ENCODE assay signal across 8 cellular contexts in the genomic region with DNA sequence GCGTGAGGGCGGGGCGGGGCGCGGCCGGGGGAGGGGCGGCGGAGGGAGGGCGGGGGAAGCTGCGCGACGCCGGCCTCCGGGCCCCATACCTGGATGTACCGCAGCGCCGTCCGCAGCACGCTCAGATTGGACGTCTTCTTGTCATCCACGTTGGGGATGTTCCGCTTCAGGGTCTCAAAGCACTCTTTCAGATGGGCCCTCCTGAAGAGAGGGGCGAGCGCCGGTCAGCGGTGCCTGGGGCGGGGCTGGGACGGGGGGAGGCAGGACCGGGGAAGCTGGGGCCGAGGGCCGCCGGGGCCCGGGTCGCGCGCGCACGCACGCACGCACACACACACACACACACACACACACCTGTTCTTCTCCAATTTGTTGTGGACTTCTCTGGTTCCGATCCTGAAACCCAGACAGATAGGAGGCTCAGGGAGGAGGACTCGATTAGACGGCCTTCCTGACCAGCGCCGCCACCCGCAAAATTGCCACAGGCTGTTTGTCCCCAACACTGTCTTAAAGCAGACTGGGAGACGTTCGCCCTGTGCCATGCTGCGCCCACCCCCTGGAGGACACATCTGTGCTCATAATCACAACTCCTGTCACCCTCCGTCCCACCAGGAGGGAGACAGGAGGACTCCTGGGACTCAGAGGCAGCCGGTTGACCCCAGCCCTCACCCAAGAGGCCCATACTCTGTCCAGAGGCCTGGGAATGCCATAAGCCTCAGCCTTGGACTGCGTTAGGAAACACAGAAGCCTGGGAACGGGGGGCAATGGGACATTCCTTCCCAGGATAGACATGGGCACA. TPM values are rescaled to one million over a fixed set of nuclear protein-coding genes. Genes with fewer than 3 reads are reported as not detected.
DNase-seq lines count a peak whose midpoint lies in the region; ATAC-seq and TF ChIP-seq lines count a peak whose summit lies in the region.

No MANE protein-coding gene starts in this region.

- intact Hi-C loops in A673 (cut with micrococcal nuclease; ENCODE audit: unreplicated experiment), result no loop called here
- intact Hi-C loops in IMR-90 (cut with micrococcal nuclease), result no loop called here

- peak overlapping the region; percentile 100 for H3K27ac ChIP-seq in A673 (ENCODE audit: low read depth, low read length, poor library complexity, severe bottlenecking)
- H3K27ac ChIP-seq in IMR-90 (ENCODE audit: insufficient read depth, low read length), result peak overlapping the region; percentile 90
- H3K27ac ChIP-seq in mucosa of rectum (ENCODE audit: low read depth in 2 of 2, low read length in 2 of 2), result peak overlapping the region; percentile 95 to 100

- peak overlapping the region; percentile 48 to 87; a peak in 2 of 4 replicates for H4K8ac ChIP-seq in IMR-90 (ENCODE audit: low read depth in 2 of 2, low read length in 2 of 2)

- H3K9me1 ChIP-seq in IMR-90 (ENCODE audit: insufficient read depth, low read length), result peaks cover 20% of the 10 kb centered on the region

- H3K4me3 ChIP-seq in A673 (ENCODE audit: low read depth, low read length, poor library complexity, severe bottlenecking) (peak overlapping the region; percentile 78), IMR-90 (ENCODE audit: insufficient read depth, low read depth, low read length) (peak overlapping the region; percentile 24; the same call in 1 of the 2 replicates), mucosa of rectum (ENCODE audit: low read length in 2 of 2) (peak overlapping the region; percentile 18 to 59)

- TF ChIP-seq CTCF in A673 (conservative IDR thresholded peaks at IDR 0.05; ENCODE audit: low read depth, low read length), result no peak
- no peak for TF ChIP-seq CTCF in IMR-90 (conservative IDR thresholded peaks at IDR 0.05; ENCODE audit: low read depth, low read length)

- peak overlapping the region; percentile 91 for H3K4me2 ChIP-seq in IMR-90 (ENCODE audit: low read depth, low read length)

- dilution Hi-C loops in IMR-90 (cut with HindIII; ENCODE audit: low sequenced_read_pairs, unreplicated experiment), result no loop called here

- H3K4ac ChIP-seq in IMR-90 (ENCODE audit: low read depth, low read length), result peak overlapping the region; percentile 86

- H2BK5ac ChIP-seq in IMR-90 (ENCODE audit: low read depth, low read length, poor library complexity, severe bottlenecking), result peak overlapping the region; percentile 81

- CTCF ChIA-PET in A673 (lab: Charles Lee) (interaction anchor here (1.4 kb wide), 1 partner anchor 12 kb away, joined by 7 read pairs; no protein-coding TSS in a partner anchor), IMR-90 (lab: Yijun Ruan, JAX) (interaction anchor here (1.9 kb wide), 1 partner anchor 22 kb away, joined by 6 read pairs; no protein-coding TSS in a partner anchor)

- peak overlapping the region; percentile 85 for H3K14ac ChIP-seq in IMR-90 (replicated peaks; ENCODE audit: low read depth, low read length)

- H3K9ac ChIP-seq in IMR-90 (ENCODE audit: low read depth, low read length) (peak overlapping the region; percentile 70), mucosa of rectum (ENCODE audit: low read depth in 1 of 2, low read length in 2 of 2) (peak overlapping the region; percentile 8 to 53)

- H2BK20ac ChIP-seq in IMR-90 (ENCODE audit: low read depth, low read length), result no peak overlapping the region; the same call in 1 of the 2 replicates

- 0 out of 2 replicates have a peak overlapping the region, but pooled peaks have one; percentile 49 for H3K23ac ChIP-seq in IMR-90 (ENCODE audit: low read depth, low read length)

- peaks cover 54% of the 10 kb centered on the region for H3K4me1 Mint-ChIP-seq in central memory CD8-positive, alpha-beta T cell

- peak overlapping the region; percentile 98 for H2AK5ac ChIP-seq in IMR-90 (ENCODE audit: low read depth, low read length)

- H3K27me3 Mint-ChIP-seq in central memory CD8-positive, alpha-beta T cell, result no peaks in the 10 kb centered on the region

- H3K9me3 ChIP-seq in A673 (ENCODE audit: low read depth, low read length, poor library complexity, severe bottlenecking) (no peaks in the 10 kb centered on the region), IMR-90 (ENCODE audit: control insufficient read depth, insufficient read depth, low read length) (no peaks in the 10 kb centered on the region), mucosa of rectum (ENCODE audit: control insufficient read depth in 2 of 2, low read length in 2 of 2) (no peaks in the 10 kb centered on the region)

- POLR2A ChIA-PET in A673 (lab: Charles Lee; ENCODE audit: low non-redundant PET) (no interaction called here), IMR-90 (lab: Charles Lee; ENCODE audit: unreplicated experiment) (interaction anchor here (0.5 to 0.7 kb wide), 3 partner anchors 9 to 180 kb away, joined by 3 to 15 read pairs (median 4); no protein-coding TSS in a partner anchor)

- H3K4me3 Mint-ChIP-seq in central memory CD8-positive, alpha-beta T cell, result peak overlapping the region; percentile 88

- H3K27ac Mint-ChIP-seq in central memory CD8-positive, alpha-beta T cell (ENCODE audit: low read depth), result peak overlapping the region; percentile 89

- no peak for TF ChIP-seq RAD21 in IMR-90 (IDR thresholded peaks at IDR 0.05; ENCODE audit: low read length)

- peak overlapping the region; percentile 89 for H2AFZ ChIP-seq in IMR-90 (replicated peaks; ENCODE audit: low read length, poor library complexity)

- no TSS peak for BruUV-seq in A673 (replicated peaks; lab: Mats Ljungman, UMichigan)
- BruUV-seq in IMR-90 (replicated peaks; lab: Mats Ljungman, UMichigan), result no TSS peak

- H3K36me3 Mint-ChIP-seq in central memory CD8-positive, alpha-beta T cell (ENCODE audit: insufficient read depth), result peaks cover 32% of the 10 kb centered on the region

- H3K36me3 ChIP-seq in A673 (ENCODE audit: insufficient read depth, low read length, poor library complexity, severe bottlenecking), result no peaks in the 10 kb centered on the region
- peaks cover 2% of the 10 kb centered on the region; the same call in 1 of the 2 replicates for H3K36me3 ChIP-seq in IMR-90 (ENCODE audit: control insufficient read depth, insufficient read depth, low read length)
- peaks cover 0 to 2% of the 10 kb centered on the region in 2 donors for H3K36me3 ChIP-seq in mucosa of rectum (ENCODE audit: control insufficient read depth in 2 of 2, insufficient read depth in 2 of 2, low read length in 2 of 2)

- no peak for DNase-seq in A673 (ENCODE audit: low spot score)
- no peak for DNase-seq in IMR-90
- no peak for DNase-seq in central memory CD8-positive, alpha-beta T cell (ENCODE audit: low spot score in 2 of 2)
- DNase-seq in inferior parietal cortex (ENCODE audit: extremely low spot score), result no peak
- no peak for DNase-seq in activated gamma-delta T cell (lab: John Stamatoyannopoulos, UW)
- DNase-seq in SK-N-DZ (ENCODE audit: low spot score), result no peak
- DNase-seq in glomerular visceral epithelial cell (ENCODE audit: extremely low spot score), result no peak

- peak overlapping the region; percentile 71 for H4K91ac ChIP-seq in IMR-90 (ENCODE audit: insufficient read depth, low read depth, low read length)

- H3K4me1 ChIP-seq in A673 (ENCODE audit: insufficient read depth, low read length, poor library complexity, severe bottlenecking) (peaks cover 61% of the 10 kb centered on the region), IMR-90 (ENCODE audit: control insufficient read depth, insufficient read depth, low read length) (peaks cover 42% of the 10 kb centered on the region), mucosa of rectum (ENCODE audit: control insufficient read depth in 2 of 2, insufficient read depth in 2 of 2, low read length in 2 of 2) (peaks cover 66 to 69% of the 10 kb centered on the region in 2 donors)

- no peak overlapping the region for H2BK15ac ChIP-seq in IMR-90 (ENCODE audit: low read depth, low read length)

- H3K79me1 ChIP-seq in IMR-90 (ENCODE audit: low read depth in 1 of 2, low read length in 2 of 2), result peaks cover 25 to 77% of the 10 kb centered on the region in 2 experiments

- peak overlapping the region; percentile 18; the same call in 1 of the 2 replicates for H4K5ac ChIP-seq in IMR-90 (ENCODE audit: low read depth, low read length)

- in situ Hi-C loops in IMR-90 (cut with MboI; ENCODE audit: low sequenced_read_pairs), result no loop called here

- no peak for ATAC-seq in IMR-90 (ENCODE audit: low read depth)
- ATAC-seq in central memory CD8-positive, alpha-beta T cell (replicated peaks; ENCODE audit: extremely low read depth, poor library complexity, severe bottlenecking), result no peak

- no peak overlapping the region for H3K56ac ChIP-seq in IMR-90 (ENCODE audit: extremely low read depth, insufficient read depth, low read length)

- no peaks in the 10 kb centered on the region for H3K9me3 Mint-ChIP-seq in central memory CD8-positive, alpha-beta T cell

- WGBS in IMR-90 (ENCODE audit: extremely low coverage in 2 of 2, insufficient read length in 1 of 2), 2 experiments, result 17% methylated on average over 13 of the region's 53 CpGs; no CpG with 5 or more reads in 1 of the 2 experiments

- H2AK9ac ChIP-seq in IMR-90 (replicated peaks; ENCODE audit: low read depth, low read length, poor library complexity), result peak overlapping the region; percentile 93

- peaks cover 43% of the 10 kb centered on the region for H4K20me1 ChIP-seq in IMR-90 (ENCODE audit: insufficient read depth, low read length)

- H2BK120ac ChIP-seq in IMR-90 (ENCODE audit: low read depth, low read length), result peak overlapping the region; percentile 72

- TF ChIP-seq POLR2A in IMR-90 (IDR thresholded peaks at IDR 0.05; ENCODE audit: low read depth, low read length), result peak; percentile 57

- peak overlapping the region; percentile 22; the same call in 1 of the 2 replicates for H3K18ac ChIP-seq in IMR-90 (ENCODE audit: low read depth, low read length)

- H3K27me3 ChIP-seq in A673 (replicated peaks; ENCODE audit: insufficient read depth, low read depth, low read length, poor library complexity) (no peaks in the 10 kb centered on the region), IMR-90 (ENCODE audit: control insufficient read depth, insufficient read depth, low read length) (no peaks in the 10 kb centered on the region), mucosa of rectum (ENCODE audit: control insufficient read depth in 2 of 2, insufficient read depth in 2 of 2, low read length in 2 of 2) (no peaks in the 10 kb centered on the region)

RNA-seq across cellular contexts. Expression of a gene that starts 6.7 kb away (rescaled TPM):
- 32.1 and 33.4 TPM in 2 replicates for total RNA-seq in A673 (2021)
- total RNA-seq in IMR-90 (2012; rRNA removed), result 1.4 and 1.9 TPM in 2 replicates
- polyA plus RNA-seq in IMR-90 (2012; rRNA removed), result 8.3 and 9.4 TPM in 2 replicates
- 7.6 and 9.5 TPM in 2 replicates for polyA plus RNA-seq in IMR-90 (2012; cell fraction: cytosol; rRNA removed)
- 48.6 and 60.0 TPM in 2 replicates for polyA plus RNA-seq in IMR-90 (2012; cell fraction: nucleus; rRNA removed; ENCODE audit: low replicate concordance)
- polyA plus RNA-seq in SK-N-DZ (2014; cell fraction: cytosol; rRNA removed), result 11.7 and 14.7 TPM in 2 replicates
- 20.9 and 41.2 TPM in 2 replicates for polyA plus RNA-seq in SK-N-DZ (2014; cell fraction: nucleus; rRNA removed)

RNA-seq across cellular contexts. Expression of a gene that starts 56.9 kb away (rescaled TPM):
- total RNA-seq in A673 (2021) (81.2 and 95.0 TPM in 2 replicates), IMR-90 (2012; rRNA removed) (12.2 and 13.6 TPM in 2 replicates)
- polyA plus RNA-seq in IMR-90 (2012; rRNA removed), result 79.6 and 81.2 TPM in 2 replicates
- 30.9 and 35.6 TPM in 2 replicates for polyA plus RNA-seq in IMR-90 (2012; cell fraction: cytosol; rRNA removed)
- polyA plus RNA-seq in IMR-90 (2012; cell fraction: nucleus; rRNA removed; ENCODE audit: low replicate concordance), result 390 and 704 TPM in 2 replicates
- 65.9 and 101 TPM in 2 replicates for polyA plus RNA-seq in SK-N-DZ (2014; cell fraction: cytosol; rRNA removed)
- polyA plus RNA-seq in SK-N-DZ (2014; cell fraction: nucleus; rRNA removed), result 779 and 911 TPM in 2 replicates

RNA-seq across cellular contexts. Expression of a gene that starts 57.9 kb away (rescaled TPM):
- total RNA-seq in A673 (2021), result 78.9 and 91.0 TPM in 2 replicates
- total RNA-seq in IMR-90 (2012; rRNA removed), result 72.6 and 79.2 TPM in 2 replicates
- polyA plus RNA-seq in IMR-90 (2012; rRNA removed), result 21.0 and 22.6 TPM in 2 replicates
- 7.4 and 11.3 TPM in 2 replicates for polyA plus RNA-seq in IMR-90 (2012; cell fraction: cytosol; rRNA removed)
- polyA plus RNA-seq in IMR-90 (2012; cell fraction: nucleus; rRNA removed; ENCODE audit: low replicate concordance), result 17.2 and 31.2 TPM in 2 replicates
- 59.8 and 70.3 TPM in 2 replicates for polyA plus RNA-seq in SK-N-DZ (2014; cell fraction: cytosol; rRNA removed)
- polyA plus RNA-seq in SK-N-DZ (2014; cell fraction: nucleus; rRNA removed), result 75.9 and 86.6 TPM in 2 replicates

Comparison
In these comparisons a context has a peak if more than half of its experiments do, and no peak if none do; other contexts are left out.
1. H3K4me3 ChIP-seq: peak in every context shown above with its lines; median percentile 78 in A673; 38 in mucosa of rectum; 24 in IMR-90.
2. RNA of a gene that starts 6.7 kb away (total RNA-seq): 32.1 to 33.4 TPM in A673; 1.4 to 1.9 TPM in IMR-90; every median in the first group is over 10 times any median in the second.
3. Peak in every context shown above with its lines, with median percentiles within 50 percentile points of each other: H3K27ac ChIP-seq.